Comparison of ENCODE assay signal across 1 cellular context in genomic region chr9:115992834-115993233, GRCh38.
TF ChIP-seq lines count a peak whose summit lies in the region.

No MANE protein-coding gene starts in this region.

TF ChIP-seq in SK-N-SH, 30 proteins besides CTCF, POLR2A, EP300 and RAD21 (continued from another document):
- TF ChIP-seq, protein P1, sequence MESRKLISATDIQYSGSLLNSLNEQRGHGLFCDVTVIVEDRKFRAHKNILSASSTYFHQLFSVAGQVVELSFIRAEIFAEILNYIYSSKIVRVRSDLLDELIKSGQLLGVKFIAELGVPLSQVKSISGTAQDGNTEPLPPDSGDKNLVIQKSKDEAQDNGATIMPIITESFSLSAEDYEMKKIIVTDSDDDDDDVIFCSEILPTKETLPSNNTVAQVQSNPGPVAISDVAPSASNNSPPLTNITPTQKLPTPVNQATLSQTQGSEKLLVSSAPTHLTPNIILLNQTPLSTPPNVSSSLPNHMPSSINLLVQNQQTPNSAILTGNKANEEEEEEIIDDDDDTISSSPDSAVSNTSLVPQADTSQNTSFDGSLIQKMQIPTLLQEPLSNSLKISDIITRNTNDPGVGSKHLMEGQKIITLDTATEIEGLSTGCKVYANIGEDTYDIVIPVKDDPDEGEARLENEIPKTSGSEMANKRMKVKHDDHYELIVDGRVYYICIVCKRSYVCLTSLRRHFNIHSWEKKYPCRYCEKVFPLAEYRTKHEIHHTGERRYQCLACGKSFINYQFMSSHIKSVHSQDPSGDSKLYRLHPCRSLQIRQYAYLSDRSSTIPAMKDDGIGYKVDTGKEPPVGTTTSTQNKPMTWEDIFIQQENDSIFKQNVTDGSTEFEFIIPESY (IDR thresholded peaks at IDR 0.05; ENCODE audit: borderline replicate concordance, low read depth) = no peak
- TF ChIP-seq TAF1 (IDR thresholded peaks at IDR 0.05; ENCODE audit: borderline replicate concordance, low read depth, low read length) (no peak), SMC3 (IDR thresholded peaks at IDR 0.05; ENCODE audit: low read depth, low read length) (no peak), CHD2 (IDR thresholded peaks at IDR 0.05; ENCODE audit: low read length, partially characterized antibody) (no peak), FOXM1 (IDR thresholded peaks at IDR 0.05; ENCODE audit: low read depth) (peak; percentile 61; the same call in 1 of the 2 replicates), POLR2AphosphoS5 (IDR thresholded peaks at IDR 0.05; ENCODE audit: low read depth, low read length) (peak; percentile 23; the same call in 1 of the 2 replicates), TCF12 (IDR thresholded peaks at IDR 0.05) (peak; percentile 95), YY1 (IDR thresholded peaks at IDR 0.05; ENCODE audit: low read depth) (peak; percentile 49; the same call in 1 of the 2 replicates), NFIC (IDR thresholded peaks at IDR 0.05; ENCODE audit: borderline replicate concordance) (peak; percentile 86), ELF1 (IDR thresholded peaks at IDR 0.05) (no peak)
TF ChIP-seq in SK-N-SH: peak in this region for 13.
